24 cellular contexts compared by ENCODE assay signal in the genomic region with DNA sequence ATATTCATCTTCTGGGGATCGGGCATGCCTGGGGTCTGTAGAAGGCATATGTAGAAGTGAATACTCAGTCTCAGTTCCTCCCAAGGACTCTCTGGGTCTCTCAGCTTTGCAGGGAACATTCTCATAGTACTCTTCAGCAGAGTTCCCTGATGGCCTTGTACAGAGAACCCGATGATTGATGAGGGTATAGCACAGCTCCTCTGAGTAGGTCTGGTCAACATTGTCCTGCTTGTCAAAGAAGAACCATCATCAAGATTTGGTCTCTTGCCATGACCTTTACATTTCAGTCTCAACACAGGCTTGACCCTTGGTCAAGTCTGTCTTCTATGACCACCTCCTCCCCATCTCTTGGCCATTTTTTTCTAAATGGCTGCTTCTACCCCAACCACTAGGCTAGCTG. TPM values are rescaled to one million over a fixed set of nuclear protein-coding genes. Genes with fewer than 3 reads are reported as not detected.
"Had no signal": no experiment of that assay in that cellular context is flagged by ENCODE, and none has a peak within 500 bp of the region (broad histone marks: within the 10 kb centered on the region; RNA-seq: fewer than 3 reads in every experiment).

No MANE protein-coding gene starts in this region.

- H3K36me3 ChIP-seq: ovary, right atrium auricular region, tibial artery had no signal

- H3K27ac ChIP-seq: left ventricle myocardium inferior, neutrophil, ovary, psoas muscle, right atrium auricular region, tibial artery had no signal

- DNase-seq: activated CD4-positive, alpha-beta T cell treated with anti-CD3 and anti-CD28 coated beads, Interleukin-2, amount 10 ng/mL, durations not matched to agents 24 days and 14 days; activated CD8-positive, alpha-beta T cell treated with anti-CD3 and anti-CD28 coated beads, Interleukin-2, amount 10 ng/mL, durations not matched to agents 7 days and 5 days; activated naive CD8-positive, alpha-beta T cell treated with anti-CD3 and anti-CD28 coated beads for 36 hours; activated T-cell treated with anti-CD3 and anti-CD28 coated beads, Interleukin-2, amount 50 U/mL, for 1 hour; central memory CD4-positive, alpha-beta T cell; effector memory CD4-positive, alpha-beta T cell; hypothalamus; left ventricle myocardium inferior; mammary epithelial cell; midbrain; ovary; psoas muscle; stimulated activated CD4-positive, alpha-beta T cell treated with anti-CD3 and anti-CD28 coated beads, Interleukin-4, amount 100 ng/mL, for 24 hours; T-helper 17 cell; tibial artery had no signal

- H3K27ac Mint-ChIP-seq: activated CD4-positive, alpha-beta T cell treated with anti-CD3 and anti-CD28 coated beads, Interleukin-2, amount 10 ng/mL, durations not matched to agents 24 days and 14 days; activated CD8-positive, alpha-beta T cell treated with anti-CD3 and anti-CD28 coated beads, Interleukin-2, amount 10 ng/mL, durations not matched to agents 7 days and 5 days; activated naive CD8-positive, alpha-beta T cell treated with anti-CD3 and anti-CD28 coated beads for 36 hours; activated T-helper 17 cell treated with anti-CD3 and anti-CD28 coated beads, Interleukin-2, amount 50 U/mL, for 72 hours; natural killer cell treated with Interleukin-12 subunit alpha and Interleukin-12 subunit beta and Interleukin-15 and Interleukin-18, amount 100 ng/mL, for 72 hours; stimulated activated naive CD8-positive, alpha-beta T cell treated with anti-CD3 and anti-CD28 coated beads, Interleukin-15, Interleukin-2, amounts not matched to agents 100 ng/mL and 50 ng/mL, for 24 hours; T-helper 17 cell had no signal

- H3K9me3 ChIP-seq: left ventricle myocardium inferior, neutrophil, ovary, psoas muscle, right atrium auricular region, tibial artery had no signal

- H3K27me3 Mint-ChIP-seq: activated CD4-positive, alpha-beta T cell treated with anti-CD3 and anti-CD28 coated beads, Interleukin-2, amount 10 ng/mL, durations not matched to agents 24 days and 14 days; activated naive CD8-positive, alpha-beta T cell treated with anti-CD3 and anti-CD28 coated beads for 36 hours; activated T-helper 17 cell treated with anti-CD3 and anti-CD28 coated beads, Interleukin-2, amount 50 U/mL, for 72 hours; natural killer cell treated with Interleukin-12 subunit alpha and Interleukin-12 subunit beta and Interleukin-15 and Interleukin-18, amount 100 ng/mL, for 72 hours; stimulated activated naive CD8-positive, alpha-beta T cell treated with anti-CD3 and anti-CD28 coated beads, Interleukin-15, Interleukin-2, amounts not matched to agents 100 ng/mL and 50 ng/mL, for 24 hours; T-helper 17 cell had no signal

- H3K27me3 ChIP-seq: neutrophil, ovary, right atrium auricular region, tibial artery had no signal

- H3K9me3 Mint-ChIP-seq: activated CD4-positive, alpha-beta T cell treated with anti-CD3 and anti-CD28 coated beads, Interleukin-2, amount 10 ng/mL, durations not matched to agents 24 days and 14 days; activated naive CD8-positive, alpha-beta T cell treated with anti-CD3 and anti-CD28 coated beads for 36 hours; activated T-helper 17 cell treated with anti-CD3 and anti-CD28 coated beads, Interleukin-2, amount 50 U/mL, for 72 hours; natural killer cell treated with Interleukin-12 subunit alpha and Interleukin-12 subunit beta and Interleukin-15 and Interleukin-18, amount 100 ng/mL, for 72 hours; stimulated activated naive CD8-positive, alpha-beta T cell treated with anti-CD3 and anti-CD28 coated beads, Interleukin-15, Interleukin-2, amounts not matched to agents 100 ng/mL and 50 ng/mL, for 24 hours had no signal

- ATAC-seq: activated CD8-positive, alpha-beta T cell treated with anti-CD3 and anti-CD28 coated beads, Interleukin-2, amount 10 ng/mL, durations not matched to agents 7 days and 5 days; activated T-helper 17 cell treated with anti-CD3 and anti-CD28 coated beads, Interleukin-2, amount 50 U/mL, for 72 hours; esophagus mucosa; natural killer cell treated with Interleukin-12 subunit alpha and Interleukin-12 subunit beta and Interleukin-15 and Interleukin-18, amount 100 ng/mL, for 72 hours; psoas muscle; T-helper 17 cell had no signal

- H3K4me3 Mint-ChIP-seq: activated CD4-positive, alpha-beta T cell treated with anti-CD3 and anti-CD28 coated beads, Interleukin-2, amount 10 ng/mL, durations not matched to agents 24 days and 14 days; activated CD8-positive, alpha-beta T cell treated with anti-CD3 and anti-CD28 coated beads, Interleukin-2, amount 10 ng/mL, durations not matched to agents 7 days and 5 days; activated naive CD8-positive, alpha-beta T cell treated with anti-CD3 and anti-CD28 coated beads for 36 hours; activated T-helper 17 cell treated with anti-CD3 and anti-CD28 coated beads, Interleukin-2, amount 50 U/mL, for 72 hours; natural killer cell treated with Interleukin-12 subunit alpha and Interleukin-12 subunit beta and Interleukin-15 and Interleukin-18, amount 100 ng/mL, for 72 hours; stimulated activated naive CD8-positive, alpha-beta T cell treated with anti-CD3 and anti-CD28 coated beads, Interleukin-15, Interleukin-2, amounts not matched to agents 100 ng/mL and 50 ng/mL, for 24 hours; T-helper 17 cell had no signal

- FAIRE-seq: astrocyte, frontal cortex had no signal

- H3K4me3 ChIP-seq: left ventricle myocardium inferior, ovary, psoas muscle, right atrium auricular region, tibial artery had no signal

- H3K4me1 ChIP-seq: psoas muscle had no signal

- H3K36me3 Mint-ChIP-seq: natural killer cell treated with Interleukin-12 subunit alpha and Interleukin-12 subunit beta and Interleukin-15 and Interleukin-18, amount 100 ng/mL, for 72 hours had no signal

RNA-seq across cellular contexts. Expression of a gene that starts 9.5 kb away (rescaled TPM):
- total RNA-seq: astrocyte, dermis microvascular lymphatic vessel endothelial cell, frontal cortex, psoas muscle had no signal
